In the genomic region with DNA sequence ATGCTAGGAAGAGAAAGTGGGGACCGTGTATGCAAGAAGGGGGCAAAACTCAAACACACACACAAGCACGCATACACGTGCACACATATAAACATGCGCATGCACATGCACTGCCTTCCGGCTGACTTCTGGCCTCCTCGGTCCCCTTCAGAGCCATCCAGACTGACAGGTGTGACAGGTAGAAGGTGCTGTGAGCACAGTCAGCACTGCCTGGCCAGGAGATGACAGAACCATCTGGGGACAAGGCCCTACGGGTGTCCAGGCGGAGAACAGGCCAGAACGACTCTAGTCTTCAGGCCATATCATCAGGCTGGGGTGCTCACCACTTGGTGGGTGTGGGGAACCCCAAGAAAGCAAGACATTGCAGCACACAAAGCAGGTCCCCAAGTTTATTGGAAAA, we compare ENCODE assay signal across 27 cellular contexts. TPM values are rescaled to one million over a fixed set of nuclear protein-coding genes. Genes with fewer than 3 reads are reported as not detected.
DNase-seq lines count a peak whose midpoint lies in the region; ATAC-seq and TF ChIP-seq lines count a peak whose summit lies in the region.
"Had no signal": no experiment of that assay in that cellular context is flagged by ENCODE, and none has a peak within 500 bp of the region (broad histone marks: within the 10 kb centered on the region; RNA-seq: fewer than 3 reads in every experiment).

No MANE protein-coding gene starts in this region.

- H3K9me3 Mint-ChIP-seq in activated naive CD4-positive, alpha-beta T cell treated with anti-CD3 and anti-CD28 coated beads, Interleukin-2, amount 50 U/mL, for 24 hours: no peaks in the 10 kb centered on the region
- no peaks in the 10 kb centered on the region for H3K9me3 Mint-ChIP-seq in activated naive CD4-positive, alpha-beta T cell treated with anti-CD3 and anti-CD28 coated beads for 36 hours
- no peaks in the 10 kb centered on the region for H3K9me3 Mint-ChIP-seq in endodermal cell
- H3K9me3 Mint-ChIP-seq: IgD-negative memory B cell had no signal

- H3K23ac ChIP-seq in neuronal stem cell (ENCODE audit: low read depth, low read length, poor library complexity): peak overlapping the region; percentile 6

- CTCF ChIA-PET in activated naive CD4-positive, alpha-beta T cell treated with anti-CD3 and anti-CD28 coated beads for 36 hours (lab: Charles Lee): no interaction called here
- CTCF ChIA-PET in GM10248 (lab: Yijun Ruan, JAX): interaction anchor here (1.8 to 3.4 kb wide), 2 partner anchors 13 to 35 kb away, joined by 8 to 23 read pairs; no protein-coding TSS in a partner anchor

- POLR2A ChIA-PET in GM10248 (lab: Yijun Ruan, JAX): no interaction called here

- peak overlapping the region; percentile 46 for H3K27ac Mint-ChIP-seq in activated naive CD4-positive, alpha-beta T cell treated with anti-CD3 and anti-CD28 coated beads, Interleukin-2, amount 50 U/mL, for 24 hours
- H3K27ac Mint-ChIP-seq in activated naive CD4-positive, alpha-beta T cell treated with anti-CD3 and anti-CD28 coated beads for 36 hours: no peak overlapping the region
- H3K27ac Mint-ChIP-seq in endodermal cell: no peak overlapping the region
- H3K27ac Mint-ChIP-seq: CD4-positive, alpha-beta memory T cell; IgD-negative memory B cell had no signal

- H2BK120ac ChIP-seq in neuronal stem cell (ENCODE audit: low read depth, low read length): peak overlapping the region; percentile 56

- H3K27me3 Mint-ChIP-seq in activated naive CD4-positive, alpha-beta T cell treated with anti-CD3 and anti-CD28 coated beads, Interleukin-2, amount 50 U/mL, for 24 hours: peaks cover 21% of the 10 kb centered on the region
- H3K27me3 Mint-ChIP-seq in activated naive CD4-positive, alpha-beta T cell treated with anti-CD3 and anti-CD28 coated beads for 36 hours (ENCODE audit: low read depth): peaks cover 14% of the 10 kb centered on the region
- peaks cover 47% of the 10 kb centered on the region for H3K27me3 Mint-ChIP-seq in endodermal cell (ENCODE audit: insufficient read depth)

- H3K4me1 Mint-ChIP-seq in activated naive CD4-positive, alpha-beta T cell treated with anti-CD3 and anti-CD28 coated beads, Interleukin-2, amount 50 U/mL, for 24 hours: peaks cover 2% of the 10 kb centered on the region
- peaks cover under 1% of the 10 kb centered on the region for H3K4me1 Mint-ChIP-seq in activated naive CD4-positive, alpha-beta T cell treated with anti-CD3 and anti-CD28 coated beads for 36 hours (ENCODE audit: low read depth)
- H3K4me1 Mint-ChIP-seq in endodermal cell: peaks cover 1% of the 10 kb centered on the region

- H2AK5ac ChIP-seq in neuronal stem cell (ENCODE audit: low read depth, low read length): no peak overlapping the region

- no peak overlapping the region for H4K91ac ChIP-seq in neuronal stem cell (ENCODE audit: low read depth, low read length, poor library complexity)

- H2BK12ac ChIP-seq in neuronal stem cell (ENCODE audit: low read length): no peak overlapping the region

- H3K36me3 ChIP-seq in endodermal cell (ENCODE audit: control insufficient read depth, insufficient read depth, low read length): no peaks in the 10 kb centered on the region
- H3K36me3 ChIP-seq in neuronal stem cell (replicated peaks in 1 of 2; ENCODE audit: control insufficient read depth in 2 of 2, insufficient read depth in 2 of 2, low read length in 2 of 2): no peaks in the 10 kb centered on the region

- H3K79me1 ChIP-seq in neuronal stem cell (ENCODE audit: low read depth, low read length): no peaks in the 10 kb centered on the region

- no peak overlapping the region for H3K18ac ChIP-seq in neuronal stem cell (ENCODE audit: low read length)

- peak overlapping the region; percentile 45 for H2BK15ac ChIP-seq in neuronal stem cell (ENCODE audit: low read length)

- no peak for DNase-seq in activated naive CD4-positive, alpha-beta T cell treated with anti-CD3 and anti-CD28 coated beads for 36 hours
- DNase-seq in endodermal cell (peak; percentile 42), neuronal stem cell (ENCODE audit: low spot score) (no peak), GM10248 (ENCODE audit: extremely low spot score) (no peak)
- DNase-seq: C1 segment of cervical spinal cord; CD4-positive, alpha-beta memory T cell; COR-L47; DMS79; EL; GDM1; GOT3; HCEC 1CT; NCI-H1048; NCI-H1417; NCI-H1694; NCI-H2029 treated with DMSO at 0.1 percent for 48 hours; NCI-H2227 treated with DMSO at 0.1 percent for 48 hours; NCI-H526 treated with DMSO at 0.1 percent for 48 hours; SIG-M5 had no signal

- H3K27ac ChIP-seq in endodermal cell (ENCODE audit: low read depth, low read length) (no peak overlapping the region), neuronal stem cell (replicated peaks; ENCODE audit: low read length) (no peak overlapping the region)
- H3K27ac ChIP-seq: KMS-11, SK-N-MC had no signal

- ATAC-seq in HG03175 (IDR thresholded peaks at IDR 0.05; ENCODE audit: unreplicated experiment) (no peak), HG02970 (IDR thresholded peaks at IDR 0.05; ENCODE audit: low FRiP score, unreplicated experiment) (no peak)

- no peak overlapping the region for H3K14ac ChIP-seq in neuronal stem cell (ENCODE audit: low read length)

- no peaks in the 10 kb centered on the region for H3K4me1 ChIP-seq in endodermal cell (ENCODE audit: control insufficient read depth, insufficient read depth, low read length)
- H3K4me1 ChIP-seq in neuronal stem cell (ENCODE audit: control insufficient read depth in 2 of 2, insufficient read depth in 1 of 2, low read depth in 1 of 2, low read length in 2 of 2): peaks cover 0 to 4% of the 10 kb centered on the region in 2 donors

- no peak overlapping the region for H4K8ac ChIP-seq in neuronal stem cell (ENCODE audit: low read depth, low read length)

- TF ChIP-seq CTCF in endodermal cell (conservative IDR thresholded peaks at IDR 0.05) (no peak), GM10248 (IDR thresholded peaks at IDR 0.05; ENCODE audit: control extremely low read depth, extremely low read depth, low read depth, missing control alignments) (no peak)

- H3K4me3 ChIP-seq in endodermal cell (ENCODE audit: low read length) (no peak overlapping the region), neuronal stem cell (ENCODE audit: low read length in 2 of 2) (no peak overlapping the region)
- H3K4me3 ChIP-seq: SK-N-MC had no signal

- no peaks in the 10 kb centered on the region for H3K9me3 ChIP-seq in endodermal cell (ENCODE audit: control insufficient read depth, low read length)
- no peaks in the 10 kb centered on the region for H3K9me3 ChIP-seq in neuronal stem cell (replicated peaks in 1 of 2; ENCODE audit: control insufficient read depth in 2 of 2, insufficient read depth in 1 of 2, low read depth in 1 of 2, low read length in 2 of 2)

- no peak overlapping the region for H2BK5ac ChIP-seq in neuronal stem cell (ENCODE audit: low read length)

- H3K9ac ChIP-seq in endodermal cell (ENCODE audit: extremely low read depth, low read length, poor library complexity, severe bottlenecking) (no peak overlapping the region), neuronal stem cell (ENCODE audit: low read depth, low read length, poor library complexity) (no peak overlapping the region)
- H3K9ac ChIP-seq: KMS-11 had no signal

- no peak overlapping the region for H3K4me2 ChIP-seq in neuronal stem cell (ENCODE audit: insufficient read depth, low read length, poor library complexity, severe bottlenecking)
- H3K4me2 ChIP-seq: KMS-11 had no signal

- H3K36me3 Mint-ChIP-seq in activated naive CD4-positive, alpha-beta T cell treated with anti-CD3 and anti-CD28 coated beads, Interleukin-2, amount 50 U/mL, for 24 hours: no peaks in the 10 kb centered on the region
- no peaks in the 10 kb centered on the region for H3K36me3 Mint-ChIP-seq in activated naive CD4-positive, alpha-beta T cell treated with anti-CD3 and anti-CD28 coated beads for 36 hours (ENCODE audit: low read depth)
- no peaks in the 10 kb centered on the region for H3K36me3 Mint-ChIP-seq in endodermal cell (ENCODE audit: low read depth)
- H3K36me3 Mint-ChIP-seq: CD4-positive, alpha-beta memory T cell had no signal

- H3K27me3 ChIP-seq in endodermal cell (ENCODE audit: control insufficient read depth, insufficient read depth, low read length, poor library complexity, severe bottlenecking) (peaks cover 42% of the 10 kb centered on the region), neuronal stem cell (ENCODE audit: control insufficient read depth in 3 of 3, insufficient read depth in 3 of 3, low read depth in 1 of 3, low read length in 3 of 3) (peaks cover 0 to 33% (median 6%) of the 10 kb centered on the region in 3 experiments)

- H2AFZ ChIP-seq in neuronal stem cell (ENCODE audit: low read length): no peak overlapping the region

- H3K4ac ChIP-seq in neuronal stem cell (ENCODE audit: low read length): no peak overlapping the region

- intact Hi-C loops in activated naive CD4-positive, alpha-beta T cell treated with anti-CD3 and anti-CD28 coated beads for 36 hours (cut with micrococcal nuclease): no loop called here

- 90 to 95% methylated on average over 5 to 8 of the region's 9 CpGs for WGBS in endodermal cell (ENCODE audit: insufficient coverage in 1 of 2, insufficient read length in 1 of 2), 2 experiments
- no CpG with 5 or more reads among the region's 9 CpGs for WGBS in neuronal stem cell (ENCODE audit: extremely low coverage in 2 of 2, insufficient read length in 2 of 2, insufficient replicate concordance in 1 of 2), 2 donors

- no peak overlapping the region for H3K4me3 Mint-ChIP-seq in activated naive CD4-positive, alpha-beta T cell treated with anti-CD3 and anti-CD28 coated beads, Interleukin-2, amount 50 U/mL, for 24 hours
- no peak overlapping the region for H3K4me3 Mint-ChIP-seq in activated naive CD4-positive, alpha-beta T cell treated with anti-CD3 and anti-CD28 coated beads for 36 hours
- no peak overlapping the region for H3K4me3 Mint-ChIP-seq in endodermal cell
- H3K4me3 Mint-ChIP-seq: CD4-positive, alpha-beta memory T cell; IgD-negative memory B cell had no signal

RNA-seq across cellular contexts. Expression of a gene that starts 7.3 kb away (rescaled TPM):
- total RNA-seq in activated naive CD4-positive, alpha-beta T cell treated with anti-CD3 and anti-CD28 coated beads for 36 hours: not detected
- not detected for total RNA-seq in endodermal cell
- polyA plus RNA-seq in endodermal cell (2013, experiment 1 of 2): not detected
- polyA plus RNA-seq in endodermal cell (2013, experiment 2 of 2): not detected
- polyA plus RNA-seq in neuronal stem cell (2013, experiment 1 of 2): not detected
- not detected for polyA plus RNA-seq in neuronal stem cell (2013, experiment 2 of 2)
- total RNA-seq: A673; CD4-positive, alpha-beta memory T cell had no signal
- polyA plus RNA-seq: CD4-positive, alpha-beta memory T cell; IgD-negative memory B cell had no signal

RNA-seq across cellular contexts. Expression of a gene that starts 22.6 kb away (rescaled TPM):
- total RNA-seq in activated naive CD4-positive, alpha-beta T cell treated with anti-CD3 and anti-CD28 coated beads for 36 hours: not detected
- total RNA-seq in endodermal cell: not detected
- not detected for polyA plus RNA-seq in endodermal cell (2013, experiment 1 of 2)
- not detected for polyA plus RNA-seq in endodermal cell (2013, experiment 2 of 2)
- polyA plus RNA-seq in neuronal stem cell (2013, experiment 1 of 2): 0.03 TPM
- not detected for polyA plus RNA-seq in neuronal stem cell (2013, experiment 2 of 2)
- total RNA-seq: CD4-positive, alpha-beta memory T cell had no signal
- polyA plus RNA-seq: CD4-positive, alpha-beta memory T cell; IgD-negative memory B cell had no signal

RNA-seq across cellular contexts. Expression of a gene that starts 39.5 kb away (rescaled TPM):
- total RNA-seq in activated naive CD4-positive, alpha-beta T cell treated with anti-CD3 and anti-CD28 coated beads for 36 hours: under 1 TPM in 1 of 2 experiments, not detected in 1; 0.15 TPM
- not detected for total RNA-seq in endodermal cell
- not detected for polyA plus RNA-seq in endodermal cell (2013, experiment 1 of 2)
- polyA plus RNA-seq in endodermal cell (2013, experiment 2 of 2): not detected
- 0.06 TPM for polyA plus RNA-seq in neuronal stem cell (2013, experiment 1 of 2)
- 0.08 TPM for polyA plus RNA-seq in neuronal stem cell (2013, experiment 2 of 2)
- total RNA-seq: A673; CD4-positive, alpha-beta memory T cell had no signal
- polyA plus RNA-seq: CD4-positive, alpha-beta memory T cell; IgD-negative memory B cell had no signal

RNA-seq across cellular contexts. Expression of a gene that starts 53.4 kb away (rescaled TPM):
- not detected for total RNA-seq in activated naive CD4-positive, alpha-beta T cell treated with anti-CD3 and anti-CD28 coated beads for 36 hours
- total RNA-seq in endodermal cell: not detected
- polyA plus RNA-seq in endodermal cell (2013, experiment 1 of 2): not detected
- not detected for polyA plus RNA-seq in endodermal cell (2013, experiment 2 of 2)
- not detected for polyA plus RNA-seq in neuronal stem cell (2013, experiment 1 of 2)
- polyA plus RNA-seq in neuronal stem cell (2013, experiment 2 of 2): not detected
- total RNA-seq: A673; CD4-positive, alpha-beta memory T cell; NCI-H460 had no signal
- polyA plus RNA-seq: CD4-positive, alpha-beta memory T cell; IgD-negative memory B cell had no signal
